8 cellular contexts compared by ENCODE assay signal in genomic region chr9:120712539-120713031, GRCh38. TPM values are rescaled to one million over a fixed set of nuclear protein-coding genes. Genes with fewer than 3 reads are reported as not detected.
DNase-seq lines count a peak whose midpoint lies in the region; ATAC-seq and TF ChIP-seq lines count a peak whose summit lies in the region.

No MANE protein-coding gene starts in this region.

- H3K9me3 ChIP-seq in heart right ventricle (no peaks in the 10 kb centered on the region), mononuclear cell (ENCODE audit: low read depth, low read length) (no peaks in the 10 kb centered on the region), uterus (no peaks in the 10 kb centered on the region)

- intact Hi-C loops in heart right ventricle (cut with DNase I): loop anchor here in 4 of 10 donors (5.0 to 10.0 kb wide), 4 partner anchors 85 to 98 kb away; no protein-coding TSS in a partner anchor
- intact Hi-C loops in cardiac septum (cut with DNase I): no loop called here
- intact Hi-C loops in uterus (cut with DNase I; ENCODE audit: low total_unique reads): no loop called here

- H3K27me3 Mint-ChIP-seq in brain: peaks cover 9% of the 10 kb centered on the region

- no peak for DNase-seq in heart right ventricle
- DNase-seq in cardiac septum (ENCODE audit: low spot score): no peak
- DNase-seq in uterus: no peak
- no peak for DNase-seq in NCI-H526 treated with DMSO at 0.1 percent for 48 hours (lab: John Stamatoyannopoulos, UW)
- DNase-seq in NK-92 (lab: John Stamatoyannopoulos, UW; ENCODE audit: unreplicated experiment): no peak
- no peak for DNase-seq in stimulated activated CD4-positive, alpha-beta T cell treated with anti-CD3 and anti-CD28 coated beads, Interleukin-2, amount 100 ng/mL, for 48 hours

- H3K4me1 Mint-ChIP-seq in brain: peaks cover 77% of the 10 kb centered on the region

- peak overlapping the region; percentile 84 to 94 (median 92) for H3K27ac Mint-ChIP-seq in brain

- H3K4me3 ChIP-seq in heart right ventricle (peak overlapping the region in 9 of 10 donors; percentile 48 to 97 (median 83)), mononuclear cell (ENCODE audit: low read length) (peak overlapping the region; percentile 84), uterus (peak overlapping the region in 1 of 2 donors; percentile 94)

- peaks cover 4 to 62% (median 38%) of the 10 kb centered on the region in 9 donors for H3K4me1 ChIP-seq in heart right ventricle
- peaks cover 70% of the 10 kb centered on the region for H3K4me1 ChIP-seq in mononuclear cell (ENCODE audit: insufficient read depth, low read length)
- no peaks in the 10 kb centered on the region for H3K4me1 ChIP-seq in uterus

- H3K9me3 Mint-ChIP-seq in brain: no peaks in the 10 kb centered on the region

- H3K36me3 Mint-ChIP-seq in brain: peaks cover 8% of the 10 kb centered on the region

- peak overlapping the region; percentile 88 to 94 (median 94) for H3K4me3 Mint-ChIP-seq in brain

- H3K27me3 ChIP-seq in heart right ventricle (no peaks in the 10 kb centered on the region), mononuclear cell (ENCODE audit: insufficient read depth, low read length) (no peaks in the 10 kb centered on the region), uterus (no peaks in the 10 kb centered on the region)

- TF ChIP-seq CTCF in heart right ventricle (IDR thresholded peaks at IDR 0.05): no peak
- no peak for TF ChIP-seq CTCF in brain (conservative IDR thresholded peaks at IDR 0.05)
- no peak for TF ChIP-seq CTCF in uterus (IDR thresholded peaks at IDR 0.05)

- no peak for ATAC-seq in heart right ventricle

- no peaks in the 10 kb centered on the region for H3K36me3 ChIP-seq in heart right ventricle
- no peaks in the 10 kb centered on the region for H3K36me3 ChIP-seq in uterus

- no peak for TF ChIP-seq POLR2A in uterus (IDR thresholded peaks at IDR 0.05)

- 41 to 59% methylated on average over 4 of the region's 4 CpGs for WGBS in heart right ventricle, 2 donors

- H3K27ac ChIP-seq in heart right ventricle: peak overlapping the region in 7 of 10 donors; percentile 34 to 93 (median 80)
- H3K27ac ChIP-seq in uterus: peak overlapping the region; percentile 33 to 56

RNA-seq across cellular contexts. Expression of gene MEGF9, which starts 1.7 kb away (rescaled TPM):
- total RNA-seq in heart right ventricle (10 to 100 TPM in 5 of 10 donors, 1 to 10 TPM in 5; 5.2 to 39.1 (median 9.6) TPM), cardiac septum (8.2 TPM), mononuclear cell (13.4 TPM), uterus (10 to 100 TPM in 3 of 4 donors, 1 to 10 TPM in 1; 6.1 to 16.2 (median 13.1) TPM)
- polyA plus RNA-seq in heart right ventricle (1 to 10 TPM; 3.0 TPM), brain (ENCODE audit: insufficient read depth, low read depth, low replicate concordance) (31.7 TPM)
